Comparison of ENCODE assay signal across 1 cellular context in genomic region chr9:129027685-129028191, GRCh38.
A peak's percentile ranks its signal among the peaks of the same experiment; 100 is the strongest.
TF ChIP-seq lines count a peak whose summit lies in the region.

No MANE protein-coding gene starts in this region.

TF ChIP-seq in GM12878, 131 proteins besides CTCF, POLR2A, EP300 and RAD21 (continued from another document):
- TF ChIP-seq ASH2L (IDR thresholded peaks at IDR 0.05; ENCODE audit: borderline replicate concordance, low read depth): no peak
- 0 out of 2 replicates have a peak, but pooled peaks have one; percentile 43 for TF ChIP-seq NFXL1 (IDR thresholded peaks at IDR 0.05; ENCODE audit: borderline replicate concordance)
- TF ChIP-seq GATAD2B (conservative IDR thresholded peaks at IDR 0.05; ENCODE audit: low read depth): peak; percentile 91
- TF ChIP-seq ZNF687 (IDR thresholded peaks at IDR 0.05): peak; percentile 42; the same call in 1 of the 2 replicates
- peak; percentile 56; the same call in 1 of the 2 replicates for TF ChIP-seq BCLAF1 (IDR thresholded peaks at IDR 0.05)
- TF ChIP-seq CHD1 (IDR thresholded peaks at IDR 0.05; ENCODE audit: low read depth, low read length): no peak
- peak in 1 of 2 experiments; percentile 76; a peak in 2 of 4 replicates for TF ChIP-seq BHLHE40 (IDR thresholded peaks at IDR 0.05; ENCODE audit: borderline replicate concordance in 1 of 2, low read depth in 2 of 2, low read length in 1 of 2)
- TF ChIP-seq RB1 (IDR thresholded peaks at IDR 0.05; ENCODE audit: borderline replicate concordance): peak; percentile 61; the same call in 1 of the 2 replicates
- TF ChIP-seq ZSCAN29 (IDR thresholded peaks at IDR 0.05): no peak
- TF ChIP-seq NKRF (conservative IDR thresholded peaks at IDR 0.05): 0 out of 2 replicates have a peak, but pooled peaks have one; percentile 55
- TF ChIP-seq YY1 (IDR thresholded peaks at IDR 0.05; ENCODE audit: low read depth, low read length): 0 out of 2 replicates have a peak, but pooled peaks have one; percentile 5
- peak; percentile 88 for TF ChIP-seq LARP7 (IDR thresholded peaks at IDR 0.05)
- TF ChIP-seq BACH1 (IDR thresholded peaks at IDR 0.05; ENCODE audit: borderline replicate concordance): peak; percentile 56; the same call in 1 of the 2 replicates
- peak; percentile 53; the same call in 1 of the 2 replicates for TF ChIP-seq HDGF (IDR thresholded peaks at IDR 0.05)
- TF ChIP-seq DPF2 (IDR thresholded peaks at IDR 0.05): peak; percentile 74; the same call in 1 of the 2 replicates
